15 cellular contexts compared by ENCODE assay signal in the genomic region with DNA sequence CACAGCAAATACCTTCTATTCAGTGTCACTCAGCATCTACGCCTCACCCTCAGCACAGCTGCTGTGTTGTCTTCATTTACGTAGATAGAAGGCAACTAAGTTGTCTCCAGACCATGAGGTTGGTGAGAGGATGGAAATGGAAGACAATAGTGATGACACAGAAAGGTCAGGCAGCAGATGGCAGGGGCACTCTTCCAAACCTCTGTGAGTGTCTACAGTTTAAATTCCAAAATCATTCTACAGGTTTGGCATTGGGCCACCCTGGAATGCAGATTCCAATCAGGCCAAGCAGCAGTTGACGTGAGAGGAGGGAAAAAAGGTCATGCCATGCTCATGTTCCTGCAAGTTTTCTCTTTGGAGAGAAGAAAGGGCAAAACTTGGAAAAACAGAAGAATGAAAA.
DNase-seq lines count a peak whose midpoint lies in the region; ATAC-seq, FAIRE-seq and TF ChIP-seq lines count a peak whose summit lies in the region.
"Had no signal": no experiment of that assay in that cellular context is flagged by ENCODE, and none has a peak within 500 bp of the region (broad histone marks: within the 10 kb centered on the region; RNA-seq: fewer than 3 reads in every experiment).

No MANE protein-coding gene starts in this region.

- no peaks in the 10 kb centered on the region for H3K79me1 ChIP-seq in IMR-90 (ENCODE audit: low read depth in 1 of 2, low read length in 2 of 2)

- BruUV-seq in IMR-90 (replicated peaks; lab: Mats Ljungman, UMichigan): no TSS peak

- DNase-seq in GM03348 (ENCODE audit: low spot score): peak; percentile 51
- DNase-seq in IMR-90: no peak
- DNase-seq in keratinocyte (ENCODE audit: low read depth, low spot score): no peak
- no peak for DNase-seq in frontal cortex (ENCODE audit: low spot score in 2 of 2)
- DNase-seq in omental fat pad (ENCODE audit: low spot score): no peak
- DNase-seq: activated CD4-positive, CD25-positive, alpha-beta regulatory T cell; kidney glomerular epithelial cell; nephron progenitor cell; spleen had no signal

- no peak overlapping the region for H3K4me2 ChIP-seq in IMR-90 (ENCODE audit: low read depth, low read length)
- no peak overlapping the region for H3K4me2 ChIP-seq in keratinocyte (ENCODE audit: control insufficient read depth, extremely low read depth, insufficient read depth, low read depth, low read length)

- in situ Hi-C loops in IMR-90 (cut with MboI; ENCODE audit: low sequenced_read_pairs): no loop called here

- no peaks in the 10 kb centered on the region for H3K4me1 ChIP-seq in IMR-90 (ENCODE audit: control insufficient read depth, insufficient read depth, low read length)
- H3K4me1 ChIP-seq in keratinocyte (ENCODE audit: control insufficient read depth, extremely low read depth, insufficient read depth, low read length): peaks cover 6% of the 10 kb centered on the region
- H3K4me1 ChIP-seq: spleen had no signal

- no peak for TF ChIP-seq POLR2A in IMR-90 (IDR thresholded peaks at IDR 0.05; ENCODE audit: low read depth, low read length)

- H4K5ac ChIP-seq in IMR-90 (ENCODE audit: low read depth, low read length): no peak overlapping the region

- no peak overlapping the region for H2AFZ ChIP-seq in IMR-90 (replicated peaks; ENCODE audit: low read length, poor library complexity)
- H2AFZ ChIP-seq in keratinocyte (ENCODE audit: control insufficient read depth, low read length): no peak overlapping the region

- TF ChIP-seq CTCF in IMR-90 (conservative IDR thresholded peaks at IDR 0.05; ENCODE audit: low read depth, low read length): no peak
- peak in 1 of 3 experiments; percentile 56 for TF ChIP-seq CTCF in keratinocyte (optimal IDR thresholded peaks at IDR 0.05 in 1 of 3, IDR thresholded peaks at IDR 0.05 in 1 of 3, conservative IDR thresholded peaks at IDR 0.05 in 1 of 3; ENCODE audit: extremely low read depth in 1 of 3, insufficient read depth in 2 of 3, low read length in 3 of 3)
- no peak for TF ChIP-seq CTCF in omental fat pad (IDR thresholded peaks at IDR 0.05)

- FAIRE-seq in keratinocyte (lab: Jason Lieb, UNC) (peak; percentile 85), frontal cortex (lab: Jason Lieb, UNC) (no peak)
- FAIRE-seq: GM19239 had no signal

- H2BK20ac ChIP-seq in IMR-90 (ENCODE audit: low read depth, low read length): no peak overlapping the region

- POLR2A ChIA-PET in IMR-90 (lab: Charles Lee; ENCODE audit: unreplicated experiment): no interaction called here

- TF ChIP-seq RAD21 in IMR-90 (IDR thresholded peaks at IDR 0.05; ENCODE audit: low read length): no peak

- no peak overlapping the region for H3K4ac ChIP-seq in IMR-90 (ENCODE audit: low read depth, low read length)

- 0 out of 2 replicates have a peak overlapping the region, but pooled peaks have one; percentile 45 for H3K14ac ChIP-seq in IMR-90 (replicated peaks; ENCODE audit: low read depth, low read length)

- H3K27ac ChIP-seq in IMR-90 (ENCODE audit: insufficient read depth, low read length) (no peak overlapping the region), keratinocyte (ENCODE audit: control insufficient read depth, insufficient read depth, low read length) (no peak overlapping the region)
- H3K27ac ChIP-seq: esophagus muscularis mucosa, spleen, thoracic aorta had no signal

- H4K20me1 ChIP-seq in IMR-90 (ENCODE audit: insufficient read depth, low read length): no peaks in the 10 kb centered on the region
- no peaks in the 10 kb centered on the region for H4K20me1 ChIP-seq in keratinocyte (ENCODE audit: control insufficient read depth, extremely low read depth, insufficient read depth, low read length)

- H3K9ac ChIP-seq in IMR-90 (ENCODE audit: low read depth, low read length) (no peak overlapping the region), keratinocyte (ENCODE audit: control insufficient read depth, extremely low read depth, insufficient read depth, low read length) (no peak overlapping the region)

- intact Hi-C loops in IMR-90 (cut with micrococcal nuclease): no loop called here

- no peak overlapping the region for H4K91ac ChIP-seq in IMR-90 (ENCODE audit: insufficient read depth, low read depth, low read length)

- H2AK5ac ChIP-seq in IMR-90 (ENCODE audit: low read depth, low read length): no peak overlapping the region

- CTCF ChIA-PET in IMR-90 (lab: Yijun Ruan, JAX): no interaction called here

- H3K9me1 ChIP-seq in IMR-90 (ENCODE audit: insufficient read depth, low read length): no peaks in the 10 kb centered on the region
- H3K9me1 ChIP-seq in keratinocyte (ENCODE audit: control insufficient read depth, extremely low read depth, insufficient read depth, low read length): no peaks in the 10 kb centered on the region

- no peak overlapping the region for H2BK15ac ChIP-seq in IMR-90 (ENCODE audit: low read depth, low read length)

- H4K8ac ChIP-seq in IMR-90 (ENCODE audit: low read depth in 2 of 2, low read length in 2 of 2): no peak overlapping the region

- H3K4me3 ChIP-seq in IMR-90 (ENCODE audit: insufficient read depth, low read depth, low read length): no peak overlapping the region
- no peak overlapping the region for H3K4me3 ChIP-seq in keratinocyte (ENCODE audit: control insufficient read depth in 2 of 3, extremely low read depth in 1 of 3, insufficient read depth in 2 of 3, low read depth in 1 of 3, low read length in 3 of 3)
- H3K4me3 ChIP-seq: esophagus muscularis mucosa, spleen, thoracic aorta had no signal

- no peak overlapping the region for H3K56ac ChIP-seq in IMR-90 (ENCODE audit: extremely low read depth, insufficient read depth, low read length)

- H3K27me3 ChIP-seq in IMR-90 (ENCODE audit: control insufficient read depth, insufficient read depth, low read length) (no peaks in the 10 kb centered on the region), keratinocyte (ENCODE audit: control insufficient read depth, extremely low read depth, insufficient read depth, low read length) (no peaks in the 10 kb centered on the region)
- H3K27me3 ChIP-seq: esophagus muscularis mucosa, spleen had no signal

- no peak overlapping the region for H2BK5ac ChIP-seq in IMR-90 (ENCODE audit: low read depth, low read length, poor library complexity, severe bottlenecking)

- no peak overlapping the region for H2AK9ac ChIP-seq in IMR-90 (replicated peaks; ENCODE audit: low read depth, low read length, poor library complexity)

- H3K36me3 ChIP-seq in IMR-90 (ENCODE audit: control insufficient read depth, insufficient read depth, low read length): no peaks in the 10 kb centered on the region
- no peaks in the 10 kb centered on the region for H3K36me3 ChIP-seq in keratinocyte (ENCODE audit: control insufficient read depth in 2 of 2, extremely low read depth in 1 of 2, insufficient read depth in 2 of 2, low read length in 2 of 2)
- H3K36me3 ChIP-seq: esophagus muscularis mucosa, spleen, thoracic aorta had no signal

- WGBS in IMR-90 (ENCODE audit: extremely low coverage in 2 of 2, insufficient read length in 1 of 2), 2 experiments: no CpG with 5 or more reads among the region's 3 CpGs

- H3K23ac ChIP-seq in IMR-90 (ENCODE audit: low read depth, low read length): no peak overlapping the region

- no peaks in the 10 kb centered on the region for H3K79me2 ChIP-seq in keratinocyte (ENCODE audit: control insufficient read depth, insufficient read depth, low read length)

- no peak overlapping the region for H3K18ac ChIP-seq in IMR-90 (ENCODE audit: low read depth, low read length)

- no peak overlapping the region for H2BK120ac ChIP-seq in IMR-90 (ENCODE audit: low read depth, low read length)

- H3K9me3 ChIP-seq in IMR-90 (ENCODE audit: control insufficient read depth, insufficient read depth, low read length) (no peaks in the 10 kb centered on the region), keratinocyte (ENCODE audit: control insufficient read depth, low read depth, low read length) (no peaks in the 10 kb centered on the region)
- H3K9me3 ChIP-seq: esophagus muscularis mucosa, spleen, thoracic aorta had no signal

- dilution Hi-C loops in IMR-90 (cut with HindIII; ENCODE audit: low sequenced_read_pairs, unreplicated experiment): no loop called here
- dilution Hi-C loops in keratinocyte (cut with MboI; ENCODE audit: extremely low pct_ligation_motif_present, low sequenced_read_pairs): no loop called here

- ATAC-seq in IMR-90 (ENCODE audit: low read depth): no peak
- peak; percentile 82 for ATAC-seq in SK-N-SH treated with all-trans-retinoic acid at 6 μM for 48 hours
- ATAC-seq in omental fat pad (ENCODE audit: low FRiP score): no peak
- no peak for ATAC-seq in HG02840 (IDR thresholded peaks at IDR 0.05; ENCODE audit: low FRiP score, unreplicated experiment)
- ATAC-seq: Right ventricle myocardium inferior had no signal

TF ChIP-seq in IMR-90, 13 proteins besides CTCF, POLR2A, EP300 and RAD21 (continues in another document):
- no peak for TF ChIP-seq ELK1 (IDR thresholded peaks at IDR 0.05; ENCODE audit: borderline replicate concordance, low read depth, low read length)
- no peak for TF ChIP-seq FOS (IDR thresholded peaks at IDR 0.05; ENCODE audit: low read depth, low read length)
- no peak for TF ChIP-seq MAFK (IDR thresholded peaks at IDR 0.05; ENCODE audit: low read depth, low read length)
- TF ChIP-seq CHD1 (IDR thresholded peaks at IDR 0.05; ENCODE audit: low read depth, low read length): no peak

TF ChIP-seq in SK-N-SH treated with all-trans-retinoic acid at 6 μM for 48 hours, 23 proteins besides CTCF, POLR2A, EP300 and RAD21:
- no peak for TF ChIP-seq SNAI2 (CRISPR knock-in tag; IDR thresholded peaks at IDR 0.05)
- TF ChIP-seq ISL1 (CRISPR knock-in tag; IDR thresholded peaks at IDR 0.05): peak; percentile 26; the same call in 1 of the 2 replicates
